In genomic region chr14:24232645-24233537, GRCh38 we compare ENCODE assay signal across 1 cellular context.
TF ChIP-seq lines count a peak whose summit lies in the region.

GMPR2 (plus strand) TSS chr14:24232929; CDS start chr14:24233254, 325 bp downstream.

TF ChIP-seq in HepG2, 621 proteins besides CTCF, POLR2A, EP300 and RAD21 (continued from another document and continues in another):
- TF ChIP-seq, protein P1, sequence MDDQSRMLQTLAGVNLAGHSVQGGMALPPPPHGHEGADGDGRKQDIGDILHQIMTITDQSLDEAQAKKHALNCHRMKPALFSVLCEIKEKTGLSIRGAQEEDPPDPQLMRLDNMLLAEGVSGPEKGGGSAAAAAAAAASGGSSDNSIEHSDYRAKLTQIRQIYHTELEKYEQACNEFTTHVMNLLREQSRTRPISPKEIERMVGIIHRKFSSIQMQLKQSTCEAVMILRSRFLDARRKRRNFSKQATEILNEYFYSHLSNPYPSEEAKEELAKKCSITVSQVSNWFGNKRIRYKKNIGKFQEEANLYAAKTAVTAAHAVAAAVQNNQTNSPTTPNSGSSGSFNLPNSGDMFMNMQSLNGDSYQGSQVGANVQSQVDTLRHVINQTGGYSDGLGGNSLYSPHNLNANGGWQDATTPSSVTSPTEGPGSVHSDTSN (CRISPR knock-in tag; IDR thresholded peaks at IDR 0.05; ENCODE audit: borderline replicate concordance), result peak; percentile 87
- no peak; a peak in 1 of 4 replicates for TF ChIP-seq NR2F1 (CRISPR knock-in tag; IDR thresholded peaks at IDR 0.05)
- TF ChIP-seq, protein P2, sequence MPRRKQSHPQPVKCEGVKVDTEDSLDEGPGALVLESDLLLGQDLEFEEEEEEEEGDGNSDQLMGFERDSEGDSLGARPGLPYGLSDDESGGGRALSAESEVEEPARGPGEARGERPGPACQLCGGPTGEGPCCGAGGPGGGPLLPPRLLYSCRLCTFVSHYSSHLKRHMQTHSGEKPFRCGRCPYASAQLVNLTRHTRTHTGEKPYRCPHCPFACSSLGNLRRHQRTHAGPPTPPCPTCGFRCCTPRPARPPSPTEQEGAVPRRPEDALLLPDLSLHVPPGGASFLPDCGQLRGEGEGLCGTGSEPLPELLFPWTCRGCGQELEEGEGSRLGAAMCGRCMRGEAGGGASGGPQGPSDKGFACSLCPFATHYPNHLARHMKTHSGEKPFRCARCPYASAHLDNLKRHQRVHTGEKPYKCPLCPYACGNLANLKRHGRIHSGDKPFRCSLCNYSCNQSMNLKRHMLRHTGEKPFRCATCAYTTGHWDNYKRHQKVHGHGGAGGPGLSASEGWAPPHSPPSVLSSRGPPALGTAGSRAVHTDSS (CRISPR knock-in tag; conservative IDR thresholded peaks at IDR 0.05), result no peak; the same call in 1 of the 2 replicates
- TF ChIP-seq TP53 (CRISPR knock-in tag; conservative IDR thresholded peaks at IDR 0.05), result peak; percentile 71; the same call in 1 of the 2 replicates
- TF ChIP-seq HMGA1 (CRISPR knock-in tag; conservative IDR thresholded peaks at IDR 0.05), result peak; percentile 98; the same call in 1 of the 2 replicates
- TF ChIP-seq DNMT3B (CRISPR knock-in tag; conservative IDR thresholded peaks at IDR 0.05), result no peak
- peak; percentile 95 for TF ChIP-seq WIZ (CRISPR knock-in tag; IDR thresholded peaks at IDR 0.05)
- peak; percentile 91 for TF ChIP-seq ZNF616 (CRISPR knock-in tag; IDR thresholded peaks at IDR 0.05; ENCODE audit: low read depth)
- peak; percentile 61; the same call in 1 of the 2 replicates for TF ChIP-seq FOSL2 (CRISPR knock-in tag; IDR thresholded peaks at IDR 0.05)
- TF ChIP-seq ZNF337 (CRISPR knock-in tag; IDR thresholded peaks at IDR 0.05; ENCODE audit: borderline replicate concordance, low read depth), result peak; percentile 88; the same call in 1 of the 2 replicates
- TF ChIP-seq TOE1 (CRISPR knock-in tag; IDR thresholded peaks at IDR 0.05), result no peak
- TF ChIP-seq ZNF331 (CRISPR knock-in tag; IDR thresholded peaks at IDR 0.05), result no peak; the same call in 1 of the 2 replicates
- TF ChIP-seq, protein P3, sequence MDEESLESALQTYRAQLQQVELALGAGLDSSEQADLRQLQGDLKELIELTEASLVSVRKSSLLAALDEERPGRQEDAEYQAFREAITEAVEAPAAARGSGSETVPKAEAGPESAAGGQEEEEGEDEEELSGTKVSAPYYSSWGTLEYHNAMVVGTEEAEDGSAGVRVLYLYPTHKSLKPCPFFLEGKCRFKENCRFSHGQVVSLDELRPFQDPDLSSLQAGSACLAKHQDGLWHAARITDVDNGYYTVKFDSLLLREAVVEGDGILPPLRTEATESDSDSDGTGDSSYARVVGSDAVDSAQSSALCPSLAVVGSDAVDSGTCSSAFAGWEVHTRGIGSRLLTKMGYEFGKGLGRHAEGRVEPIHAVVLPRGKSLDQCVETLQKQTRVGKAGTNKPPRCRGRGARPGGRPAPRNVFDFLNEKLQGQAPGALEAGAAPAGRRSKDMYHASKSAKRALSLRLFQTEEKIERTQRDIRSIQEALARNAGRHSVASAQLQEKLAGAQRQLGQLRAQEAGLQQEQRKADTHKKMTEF (CRISPR knock-in tag; IDR thresholded peaks at IDR 0.05), result peak; percentile 92
- TF ChIP-seq ISX (CRISPR knock-in tag; conservative IDR thresholded peaks at IDR 0.05), result peak; percentile 67; the same call in 1 of the 2 replicates
- TF ChIP-seq, protein P4, sequence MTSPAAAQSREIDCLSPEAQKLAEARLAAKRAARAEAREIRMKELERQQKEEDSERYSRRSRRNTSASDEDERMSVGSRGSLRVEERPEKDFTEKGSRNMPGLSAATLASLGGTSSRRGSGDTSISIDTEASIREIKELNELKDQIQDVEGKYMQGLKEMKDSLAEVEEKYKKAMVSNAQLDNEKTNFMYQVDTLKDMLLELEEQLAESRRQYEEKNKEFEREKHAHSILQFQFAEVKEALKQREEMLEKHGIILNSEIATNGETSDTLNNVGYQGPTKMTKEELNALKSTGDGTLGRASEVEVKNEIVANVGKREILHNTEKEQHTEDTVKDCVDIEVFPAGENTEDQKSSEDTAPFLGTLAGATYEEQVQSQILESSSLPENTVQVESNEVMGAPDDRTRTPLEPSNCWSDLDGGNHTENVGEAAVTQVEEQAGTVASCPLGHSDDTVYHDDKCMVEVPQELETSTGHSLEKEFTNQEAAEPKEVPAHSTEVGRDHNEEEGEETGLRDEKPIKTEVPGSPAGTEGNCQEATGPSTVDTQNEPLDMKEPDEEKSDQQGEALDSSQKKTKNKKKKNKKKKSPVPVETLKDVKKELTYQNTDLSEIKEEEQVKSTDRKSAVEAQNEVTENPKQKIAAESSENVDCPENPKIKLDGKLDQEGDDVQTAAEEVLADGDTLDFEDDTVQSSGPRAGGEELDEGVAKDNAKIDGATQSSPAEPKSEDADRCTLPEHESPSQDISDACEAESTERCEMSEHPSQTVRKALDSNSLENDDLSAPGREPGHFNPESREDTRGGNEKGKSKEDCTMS (CRISPR knock-in tag; conservative IDR thresholded peaks at IDR 0.05), result 0 out of 2 replicates have a peak, but pooled peaks have one; percentile 22
- TF ChIP-seq POGZ (CRISPR knock-in tag; IDR thresholded peaks at IDR 0.05), result peak; percentile 78
- peak; percentile 83 for TF ChIP-seq ZBTB49 (CRISPR knock-in tag; IDR thresholded peaks at IDR 0.05; ENCODE audit: borderline replicate concordance)
- peak; percentile 37; the same call in 1 of the 2 replicates for TF ChIP-seq NCOA5 (CRISPR knock-in tag; IDR thresholded peaks at IDR 0.05)
- TF ChIP-seq, protein P5, sequence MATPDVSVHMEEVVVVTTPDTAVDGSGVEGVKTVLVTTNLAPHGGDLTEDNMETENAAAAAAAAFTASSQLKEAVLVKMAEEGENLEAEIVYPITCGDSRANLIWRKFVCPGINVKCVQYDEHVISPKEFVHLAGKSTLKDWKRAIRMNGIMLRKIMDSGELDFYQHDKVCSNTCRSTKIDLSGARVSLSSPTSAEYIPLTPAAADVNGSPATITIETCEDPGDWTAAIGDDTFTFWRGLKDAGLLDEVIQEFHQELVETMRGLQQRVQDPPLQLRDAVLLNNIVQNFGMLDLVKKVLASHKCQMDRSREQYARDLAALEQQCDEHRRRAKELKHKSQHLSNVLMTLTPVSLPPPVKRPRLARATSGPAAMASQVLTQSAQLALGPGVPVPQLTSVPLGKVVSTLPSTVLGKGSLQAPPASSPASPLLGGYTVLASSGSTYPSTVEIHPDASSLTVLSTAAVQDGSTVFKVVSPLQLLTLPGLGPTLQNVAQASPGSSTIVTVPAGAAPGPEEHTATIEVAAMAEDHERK (CRISPR knock-in tag; IDR thresholded peaks at IDR 0.05; ENCODE audit: low read depth), result no peak; the same call in 1 of the 2 replicates
- no peak for TF ChIP-seq GRHL1 (CRISPR knock-in tag; conservative IDR thresholded peaks at IDR 0.05)
- peak; percentile 82 for TF ChIP-seq ZNF816 (CRISPR knock-in tag; IDR thresholded peaks at IDR 0.05; ENCODE audit: borderline replicate concordance)
- no peak for TF ChIP-seq ZNF292 (CRISPR knock-in tag; IDR thresholded peaks at IDR 0.05; ENCODE audit: borderline replicate concordance, low read depth)
- peak; percentile 95 for TF ChIP-seq ZBTB7B (CRISPR knock-in tag; IDR thresholded peaks at IDR 0.05)
- TF ChIP-seq PHB2 (IDR thresholded peaks at IDR 0.05; ENCODE audit: partially characterized antibody), result no peak
- TF ChIP-seq SIN3B (IDR thresholded peaks at IDR 0.05; ENCODE audit: low read length), result peak; percentile 70; the same call in 1 of the 2 replicates
- TF ChIP-seq MAFG (CRISPR knock-in tag; IDR thresholded peaks at IDR 0.05), result no peak
- peak; percentile 97 for TF ChIP-seq RFXAP (CRISPR knock-in tag; IDR thresholded peaks at IDR 0.05; ENCODE audit: borderline replicate concordance)
- peak; percentile 92; the same call in 1 of the 2 replicates for TF ChIP-seq ZBTB43 (CRISPR knock-in tag; conservative IDR thresholded peaks at IDR 0.05)
- TF ChIP-seq, protein P6, sequence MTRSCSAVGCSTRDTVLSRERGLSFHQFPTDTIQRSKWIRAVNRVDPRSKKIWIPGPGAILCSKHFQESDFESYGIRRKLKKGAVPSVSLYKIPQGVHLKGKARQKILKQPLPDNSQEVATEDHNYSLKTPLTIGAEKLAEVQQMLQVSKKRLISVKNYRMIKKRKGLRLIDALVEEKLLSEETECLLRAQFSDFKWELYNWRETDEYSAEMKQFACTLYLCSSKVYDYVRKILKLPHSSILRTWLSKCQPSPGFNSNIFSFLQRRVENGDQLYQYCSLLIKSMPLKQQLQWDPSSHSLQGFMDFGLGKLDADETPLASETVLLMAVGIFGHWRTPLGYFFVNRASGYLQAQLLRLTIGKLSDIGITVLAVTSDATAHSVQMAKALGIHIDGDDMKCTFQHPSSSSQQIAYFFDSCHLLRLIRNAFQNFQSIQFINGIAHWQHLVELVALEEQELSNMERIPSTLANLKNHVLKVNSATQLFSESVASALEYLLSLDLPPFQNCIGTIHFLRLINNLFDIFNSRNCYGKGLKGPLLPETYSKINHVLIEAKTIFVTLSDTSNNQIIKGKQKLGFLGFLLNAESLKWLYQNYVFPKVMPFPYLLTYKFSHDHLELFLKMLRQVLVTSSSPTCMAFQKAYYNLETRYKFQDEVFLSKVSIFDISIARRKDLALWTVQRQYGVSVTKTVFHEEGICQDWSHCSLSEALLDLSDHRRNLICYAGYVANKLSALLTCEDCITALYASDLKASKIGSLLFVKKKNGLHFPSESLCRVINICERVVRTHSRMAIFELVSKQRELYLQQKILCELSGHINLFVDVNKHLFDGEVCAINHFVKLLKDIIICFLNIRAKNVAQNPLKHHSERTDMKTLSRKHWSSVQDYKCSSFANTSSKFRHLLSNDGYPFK (CRISPR knock-in tag; IDR thresholded peaks at IDR 0.05; ENCODE audit: borderline replicate concordance), result peak; percentile 89; the same call in 1 of the 2 replicates
- TF ChIP-seq SOX5 (CRISPR knock-in tag; IDR thresholded peaks at IDR 0.05; ENCODE audit: borderline replicate concordance), result peak; percentile 37
- TF ChIP-seq ZKSCAN8 (CRISPR knock-in tag; IDR thresholded peaks at IDR 0.05; ENCODE audit: borderline replicate concordance), result peak; percentile 44; the same call in 1 of the 2 replicates
- TF ChIP-seq ZNF740 (CRISPR knock-in tag; IDR thresholded peaks at IDR 0.05), result peak; percentile 11; the same call in 1 of the 2 replicates
- peak; percentile 43 for TF ChIP-seq IKZF4 (CRISPR knock-in tag; IDR thresholded peaks at IDR 0.05; ENCODE audit: borderline replicate concordance, low read depth, not compliant biosample characterization)
- no peak for TF ChIP-seq ZNF83 (CRISPR knock-in tag; IDR thresholded peaks at IDR 0.05; ENCODE audit: borderline replicate concordance)
- no peak; the same call in none of the 2 replicates for TF ChIP-seq ZNF160 (CRISPR knock-in tag; IDR thresholded peaks at IDR 0.05)
- no peak for TF ChIP-seq TCF7L2 (IDR thresholded peaks at IDR 0.05; ENCODE audit: low read depth, low read length)
- peak; percentile 13 for TF ChIP-seq SMAD9 (CRISPR knock-in tag; IDR thresholded peaks at IDR 0.05)
- peak; percentile 24 for TF ChIP-seq RELA (CRISPR knock-in tag; IDR thresholded peaks at IDR 0.05)
- no peak for TF ChIP-seq RBAK (CRISPR knock-in tag; IDR thresholded peaks at IDR 0.05)
- TF ChIP-seq ZNF510 (CRISPR knock-in tag; IDR thresholded peaks at IDR 0.05; ENCODE audit: low read depth), result peak; percentile 85
- TF ChIP-seq ZNF564 (CRISPR knock-in tag; IDR thresholded peaks at IDR 0.05), result 0 out of 2 replicates have a peak, but pooled peaks have one; percentile 49
- no peak for TF ChIP-seq ZNF644 (CRISPR knock-in tag; IDR thresholded peaks at IDR 0.05; ENCODE audit: low read depth)
- TF ChIP-seq FOXK2 (IDR thresholded peaks at IDR 0.05), result peak; percentile 59
- no peak for TF ChIP-seq MLLT10 (CRISPR knock-in tag; IDR thresholded peaks at IDR 0.05)
- 0 out of 2 replicates have a peak, but pooled peaks have one; percentile 18 for TF ChIP-seq BATF2 (CRISPR knock-in tag; IDR thresholded peaks at IDR 0.05)
- no peak for TF ChIP-seq ZNF33A (CRISPR knock-in tag; IDR thresholded peaks at IDR 0.05; ENCODE audit: borderline replicate concordance)
